ENCODE assay signal across 8 cellular contexts in genomic region chr1:42931108-42931539, GRCh38. TPM values are rescaled to one million over a fixed set of nuclear protein-coding genes. Genes with fewer than 3 reads are reported as not detected.
A peak's percentile ranks its signal among the peaks of the same experiment; 100 is the strongest.
DNase-seq lines count a peak whose midpoint lies in the region; ATAC-seq, FAIRE-seq and TF ChIP-seq lines count a peak whose summit lies in the region.

No MANE protein-coding gene starts in this region.

- no peak overlapping the region for H3K4me3 Mint-ChIP-seq in osteocyte (ENCODE audit: unreplicated experiment)

- H3K4me1 ChIP-seq in fibroblast of lung (ENCODE audit: control insufficient read depth, extremely low read depth, insufficient read depth, low read length) = peaks cover under 1% of the 10 kb centered on the region

- H3K9me3 ChIP-seq in fibroblast of lung (ENCODE audit: control insufficient read depth, insufficient read depth, low read depth, low read length) = no peaks in the 10 kb centered on the region

- H3K27me3 Mint-ChIP-seq in osteocyte (ENCODE audit: unreplicated experiment) = no peaks in the 10 kb centered on the region

- H4K20me1 ChIP-seq in fibroblast of lung (ENCODE audit: control insufficient read depth, extremely low read depth, insufficient read depth, low read length) = no peaks in the 10 kb centered on the region

- peaks cover 52% of the 10 kb centered on the region for H3K4me1 Mint-ChIP-seq in osteocyte (ENCODE audit: unreplicated experiment)

- H3K9ac ChIP-seq in fibroblast of lung (ENCODE audit: insufficient read depth, low read length) = no peak overlapping the region

- H3K9me3 Mint-ChIP-seq in osteocyte (ENCODE audit: unreplicated experiment) = no peaks in the 10 kb centered on the region

- no peak overlapping the region for H3K4me2 ChIP-seq in fibroblast of lung (ENCODE audit: extremely low read depth, insufficient read depth, low read length)

- H3K27ac Mint-ChIP-seq in osteocyte (ENCODE audit: unreplicated experiment) = peak overlapping the region; percentile 69

- TF ChIP-seq POLR2A in GM12891 (IDR thresholded peaks at IDR 0.05; ENCODE audit: low read depth, low read length) = no peak

- ATAC-seq in GM18861 (IDR thresholded peaks at IDR 0.05; ENCODE audit: unreplicated experiment) = no peak

- no peak overlapping the region for H3K4me3 ChIP-seq in fibroblast of lung (replicated peaks in 1 of 4; ENCODE audit: control extremely low read depth in 1 of 4, insufficient read depth in 1 of 4, low read depth in 3 of 4, low read length in 4 of 4)

- peaks cover 53% of the 10 kb centered on the region for H3K36me3 Mint-ChIP-seq in osteocyte (ENCODE audit: unreplicated experiment)

- no peak overlapping the region for H2AFZ ChIP-seq in fibroblast of lung (ENCODE audit: low read length)

- H3K79me2 ChIP-seq in fibroblast of lung (ENCODE audit: control insufficient read depth, insufficient read depth, low read length) = peaks cover 12% of the 10 kb centered on the region

- no peaks in the 10 kb centered on the region for H3K27me3 ChIP-seq in fibroblast of lung (ENCODE audit: control insufficient read depth, insufficient read depth, low read length)

- H3K36me3 ChIP-seq in fibroblast of lung (ENCODE audit: control insufficient read depth, insufficient read depth, low read length) = peaks cover 24% of the 10 kb centered on the region

- peak; percentile 48 to 66 for TF ChIP-seq CTCF in fibroblast of lung (conservative IDR thresholded peaks at IDR 0.05 in 1 of 2, IDR thresholded peaks at IDR 0.05 in 1 of 2; ENCODE audit: low read depth in 1 of 2, low read length in 2 of 2)
- peak; percentile 62 for TF ChIP-seq CTCF in osteocyte (IDR thresholded peaks at IDR 0.05)

- DNase-seq in AG08396 (ENCODE audit: low spot score) (peak; percentile 73), GM12891 (ENCODE audit: insufficient read length, low spot score) (peak; percentile 72), NCI-H69 (lab: John Stamatoyannopoulos, UW) (peak; percentile 23), fibroblast of lung (ENCODE audit: low read depth in 2 of 2) (peak; percentile 41 to 57), osteocyte (ENCODE audit: extremely low spot score, unreplicated experiment) (no peak), OCI-M2 (lab: John Stamatoyannopoulos, UW; ENCODE audit: unreplicated experiment) (no peak)
- DNase-seq in activated CD8-positive, alpha-beta memory T cell treated with anti-CD3 and anti-CD28 coated beads, Interleukin-2, amount 50 U/mL, for 48 hours = peak; percentile 70

- H3K27ac ChIP-seq in fibroblast of lung (ENCODE audit: insufficient read depth, low read length) = no peak overlapping the region

- FAIRE-seq in GM12891 (lab: Jason Lieb, UNC) = peak; percentile 71

TF ChIP-seq in GM12891, 5 proteins besides CTCF, POLR2A, EP300 and RAD21:
- TF ChIP-seq TAF1 (IDR thresholded peaks at IDR 0.05; ENCODE audit: low read depth, low read length) (no peak), PAX5 (IDR thresholded peaks at IDR 0.05; ENCODE audit: insufficient read depth, low read length, severe bottlenecking) (no peak), SPI1 (IDR thresholded peaks at IDR 0.05; ENCODE audit: low read depth, low read length) (peak; percentile 90), POU2F2 (IDR thresholded peaks at IDR 0.05; ENCODE audit: low read depth, low read length) (0 out of 2 replicates have a peak, but pooled peaks have one; percentile 39), POLR2AphosphoS5 (IDR thresholded peaks at IDR 0.05; ENCODE audit: low read depth, low read length) (no peak)
TF ChIP-seq in GM12891: peak in this region for 2.

RNA-seq across cellular contexts. Expression of gene SLC2A1, which starts 27.5 kb away (rescaled TPM):
- polyA plus RNA-seq in GM12891 (2012; ENCODE audit: low read depth, missing spikeins) = 33.9 TPM
- total RNA-seq in fibroblast of lung (17.2 and 56.5 TPM in 2 replicates), osteocyte (200 and 236 TPM in 2 replicates)
- 29.5 and 29.9 TPM in 2 replicates for polyA plus RNA-seq in fibroblast of lung
- polyA plus RNA-seq in fibroblast of lung (2012) = 46.1 and 46.9 TPM in 2 replicates
- polyA minus RNA-seq in fibroblast of lung (ENCODE audit: low replicate concordance) = 66.6 and 84.1 TPM in 2 replicates

Comparison
In these comparisons a context has a peak if more than half of its experiments do, and no peak if none do; other contexts are left out.
1. DNase-seq: peak in AG08396 (single experiment), GM12891 (single experiment), NCI-H69 (single experiment), activated CD8-positive, alpha-beta memory T cell treated with anti-CD3 and anti-CD28 coated beads, Interleukin-2, amount 50 U/mL, for 48 hours (single experiment) and fibroblast of lung (2 of 2); none in osteocyte (single experiment) and OCI-M2 (single experiment).